ENCODE assay signal across 2 cellular contexts in genomic region chr1:22271847-22272801, GRCh38.
A peak's percentile ranks its signal among the peaks of the same experiment; 100 is the strongest.
TF ChIP-seq lines count a peak whose summit lies in the region.

No MANE protein-coding gene starts in this region.

TF ChIP-seq in HEK293, 187 proteins besides CTCF, POLR2A, EP300 and RAD21 (continued from another document and continues in another):
- TF ChIP-seq ZBTB20 (tag by site-specific recombination; IDR thresholded peaks at IDR 0.05), result no peak
- no peak for TF ChIP-seq ZNF433 (tag by site-specific recombination; IDR thresholded peaks at IDR 0.05; ENCODE audit: low read depth)
- TF ChIP-seq ZNF580 (tag by site-specific recombination; IDR thresholded peaks at IDR 0.05), result peak; percentile 83; the same call in 1 of the 2 replicates
- TF ChIP-seq ZNF366 (tag by site-specific recombination; conservative IDR thresholded peaks at IDR 0.05), result peak; percentile 92
- no peak for TF ChIP-seq ZNF350 (tag by site-specific recombination; IDR thresholded peaks at IDR 0.05)
- TF ChIP-seq PBX3 (CRISPR knock-in tag; IDR thresholded peaks at IDR 0.05), result no peak
- TF ChIP-seq KLF10 (tag by site-specific recombination; IDR thresholded peaks at IDR 0.05), result no peak
- TF ChIP-seq GLIS2 (tag by site-specific recombination; IDR thresholded peaks at IDR 0.05), result no peak
- 0 out of 2 replicates have a peak, but pooled peaks have one; percentile 17 for TF ChIP-seq ZFHX2 (tag by site-specific recombination; conservative IDR thresholded peaks at IDR 0.05)
- TF ChIP-seq ZNF610 (tag by site-specific recombination; IDR thresholded peaks at IDR 0.05; ENCODE audit: borderline replicate concordance), result no peak
- peak; percentile 75 for TF ChIP-seq KLF1 (tag by site-specific recombination; IDR thresholded peaks at IDR 0.05)
- no peak for TF ChIP-seq ZNF121 (tag by site-specific recombination; IDR thresholded peaks at IDR 0.05)
- TF ChIP-seq ZNF239 (tag by site-specific recombination; IDR thresholded peaks at IDR 0.05), result no peak
- no peak for TF ChIP-seq ZNF112 (tag by site-specific recombination; IDR thresholded peaks at IDR 0.05)
- no peak for TF ChIP-seq ZNF426 (tag by site-specific recombination; IDR thresholded peaks at IDR 0.05)
- no peak for TF ChIP-seq ZBTB44 (tag by site-specific recombination; IDR thresholded peaks at IDR 0.05)
- no peak for TF ChIP-seq TSHZ1 (tag by site-specific recombination; IDR thresholded peaks at IDR 0.05; ENCODE audit: borderline replicate concordance)
- no peak for TF ChIP-seq ZNF707 (tag by site-specific recombination; IDR thresholded peaks at IDR 0.05)
- no peak for TF ChIP-seq KLF9 (tag by site-specific recombination; IDR thresholded peaks at IDR 0.05; ENCODE audit: low read depth)
- no peak for TF ChIP-seq ZNF558 (tag by site-specific recombination; IDR thresholded peaks at IDR 0.05)
- 0 out of 2 replicates have a peak, but pooled peaks have one; percentile 42 for TF ChIP-seq EGR2 (tag by site-specific recombination; IDR thresholded peaks at IDR 0.05; ENCODE audit: low read depth)
- no peak for TF ChIP-seq ZSCAN18 (tag by site-specific recombination; IDR thresholded peaks at IDR 0.05)
- no peak for TF ChIP-seq ZNF501 (tag by site-specific recombination; IDR thresholded peaks at IDR 0.05)

TF ChIP-seq in K562, 482 proteins besides CTCF, POLR2A, EP300 and RAD21 (continued from another document):
- TF ChIP-seq RREB1 (CRISPR knock-in tag; IDR thresholded peaks at IDR 0.05) (no peak), ZNF316 (IDR thresholded peaks at IDR 0.05) (peak; percentile 56), SMAD4 (CRISPR knock-in tag; conservative IDR thresholded peaks at IDR 0.05) (no peak), NUFIP1 (IDR thresholded peaks at IDR 0.05; ENCODE audit: partially characterized antibody) (no peak), SMARCA5 (IDR thresholded peaks at IDR 0.05) (peak; percentile 62; the same call in 1 of the 2 replicates), ZNF77 (CRISPR knock-in tag; IDR thresholded peaks at IDR 0.05) (no peak), ZBTB9 (CRISPR knock-in tag; IDR thresholded peaks at IDR 0.05) (no peak), ADNP (tag; IDR thresholded peaks at IDR 0.05) (peak; percentile 49; the same call in 1 of the 2 replicates), ZNF318 (IDR thresholded peaks at IDR 0.05; ENCODE audit: borderline replicate concordance in 1 of 2, low read depth in 1 of 2) (peak in 1 of 2 experiments; percentile 75; a peak in 2 of 4 replicates), ZNF24 (IDR thresholded peaks at IDR 0.05) (peak; percentile 100), KHSRP (IDR thresholded peaks at IDR 0.05) (peak; percentile 30; the same call in 1 of the 2 replicates), ARID1B (IDR thresholded peaks at IDR 0.05) (0 out of 2 replicates have a peak, but pooled peaks have one; percentile 12), TSC22D4 (tag; IDR thresholded peaks at IDR 0.05) (peak; percentile 99)
